In the genomic region with DNA sequence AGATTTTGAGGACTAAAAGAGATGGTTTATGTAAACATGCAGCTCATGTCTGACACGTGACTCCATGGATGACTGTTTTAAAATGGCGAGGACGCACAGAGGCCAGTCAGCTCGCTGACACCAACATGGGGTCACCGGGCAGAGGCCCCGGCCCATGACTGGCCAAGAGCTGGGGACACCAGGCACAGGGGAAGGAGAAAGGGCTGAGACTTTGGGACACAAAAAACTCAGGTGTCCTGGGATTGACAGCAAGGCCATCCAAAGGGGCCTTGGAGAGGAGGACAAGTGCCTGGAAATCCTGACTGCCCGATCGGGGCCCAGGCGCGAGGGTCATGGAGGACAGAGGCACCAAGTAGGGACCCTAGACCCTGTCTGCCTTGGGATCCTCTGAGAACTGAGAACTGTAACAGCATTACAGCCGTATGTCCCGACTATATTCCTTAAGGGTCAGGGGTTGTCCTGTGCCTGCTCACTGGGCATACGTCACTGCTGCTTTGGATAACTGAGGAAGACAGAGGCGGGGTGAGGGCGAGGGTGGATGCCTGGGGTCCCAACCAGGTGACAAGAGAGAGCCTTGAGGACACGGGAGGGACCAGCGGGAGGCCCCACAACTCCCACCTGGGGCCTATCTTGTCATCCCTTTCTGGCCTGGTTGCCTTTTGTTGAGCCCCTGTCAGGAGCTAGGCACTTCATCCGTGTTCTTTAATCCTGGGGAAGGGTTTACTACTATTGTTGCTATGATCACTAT, we compare ENCODE assay signal across 24 cellular contexts. TPM values are rescaled to one million over a fixed set of nuclear protein-coding genes. Genes with fewer than 3 reads are reported as not detected.
DNase-seq lines count a peak whose midpoint lies in the region; ATAC-seq and TF ChIP-seq lines count a peak whose summit lies in the region.
"Had no signal": no experiment of that assay in that cellular context is flagged by ENCODE, and none has a peak within 500 bp of the region (broad histone marks: within the 10 kb centered on the region; RNA-seq: fewer than 3 reads in every experiment).

No MANE protein-coding gene starts in this region.

- H3K4me3 ChIP-seq in left lung = no peak overlapping the region
- H3K4me3 ChIP-seq in stomach = no peak overlapping the region
- H3K4me3 ChIP-seq: gastroesophageal sphincter, left ventricle myocardium inferior, transverse colon had no signal

- no peaks in the 10 kb centered on the region for H3K9me3 Mint-ChIP-seq in activated CD4-positive, alpha-beta T cell treated with anti-CD3 and anti-CD28 coated beads, Interleukin-2, amount 10 ng/mL, durations not matched to agents 24 days and 14 days
- no peaks in the 10 kb centered on the region for H3K9me3 Mint-ChIP-seq in activated CD8-positive, alpha-beta T cell treated with anti-CD3 and anti-CD28 coated beads for 36 hours
- H3K9me3 Mint-ChIP-seq: stimulated activated memory B cell treated with anti-CD40 and anti-IgM and Interleukin-4, amounts not matched to agents 10 μg/mL and 1 μg/mL and 100 μg/mL, for 72 hours had no signal

- peak overlapping the region; percentile 54 for H3K27ac Mint-ChIP-seq in activated CD4-positive, alpha-beta T cell treated with anti-CD3 and anti-CD28 coated beads, Interleukin-2, amount 10 ng/mL, durations not matched to agents 24 days and 14 days
- peak overlapping the region; percentile 23 for H3K27ac Mint-ChIP-seq in activated CD8-positive, alpha-beta T cell treated with anti-CD3 and anti-CD28 coated beads for 36 hours
- H3K27ac Mint-ChIP-seq: stimulated activated memory B cell treated with anti-CD40 and anti-IgM and Interleukin-4, amounts not matched to agents 10 μg/mL and 1 μg/mL and 100 μg/mL, for 72 hours had no signal

- TF ChIP-seq POLR2A in stomach (IDR thresholded peaks at IDR 0.05) = no peak

- intact Hi-C loops in activated CD4-positive, alpha-beta T cell treated with anti-CD3 and anti-CD28 coated beads, Interleukin-2, amount 10 ng/mL, durations not matched to agents 24 days and 14 days (cut with micrococcal nuclease) = loop anchor here (10.0 kb wide), 1 partner anchor 266 kb away; a partner anchor contains a TSS
- intact Hi-C loops in activated CD8-positive, alpha-beta T cell treated with anti-CD3 and anti-CD28 coated beads for 36 hours (cut with micrococcal nuclease) = no loop called here
- intact Hi-C loops in left lung (cut with DNase I) = no loop called here
- intact Hi-C loops in stomach (cut with DNase I; ENCODE audit: low total_unique reads) = no loop called here

- CTCF ChIA-PET in activated CD8-positive, alpha-beta T cell treated with anti-CD3 and anti-CD28 coated beads for 36 hours (lab: Charles Lee) = interaction anchor here (0.7 to 1.2 kb wide), 2 partner anchors 35 to 399 kb away, joined by 3 to 5 read pairs; no protein-coding TSS in a partner anchor

- no peak for DNase-seq in activated CD4-positive, alpha-beta T cell treated with anti-CD3 and anti-CD28 coated beads, Interleukin-2, amount 10 ng/mL, durations not matched to agents 24 days and 14 days
- no peak for DNase-seq in activated CD4-positive, alpha-beta T cell treated with anti-CD3 and anti-CD28 coated beads for 4 hours
- DNase-seq in activated CD8-positive, alpha-beta T cell treated with anti-CD3 and anti-CD28 coated beads for 36 hours = no peak
- DNase-seq in left lung (no peak), stomach (peak; percentile 21), putamen (ENCODE audit: low spot score) (no peak)
- DNase-seq: 8988T; activated CD8-positive, alpha-beta memory T cell treated with anti-CD3 and anti-CD28 coated beads for 24 hours; activated naive CD4-positive, alpha-beta T cell treated with Interleukin-2 at 50 U/mL for 16 hours; C1 segment of cervical spinal cord; DMS79; erythroblast; left ventricle myocardium inferior; NCI-H1417; NCI-H2171 treated with DMSO at 0.1 percent for 48 hours; NCI-H748 treated with DMSO at 0.1 percent for 48 hours; stimulated activated CD4-positive, alpha-beta T cell treated with anti-CD3 and anti-CD28 coated beads, Interleukin-12 subunit alpha, Interleukin-12 subunit beta, amount 100 ng/mL, for 4 hours; transverse colon had no signal

- no peak for ATAC-seq in activated CD8-positive, alpha-beta T cell treated with anti-CD3 and anti-CD28 coated beads for 36 hours
- ATAC-seq in left lung (no peak), GM21786 (IDR thresholded peaks at IDR 0.05; ENCODE audit: unreplicated experiment) (no peak), GM21619 (IDR thresholded peaks at IDR 0.05; ENCODE audit: unreplicated experiment) (no peak)
- ATAC-seq: gastroesophageal sphincter; stimulated activated memory B cell treated with anti-CD40 and anti-IgM and Interleukin-4, amounts not matched to agents 10 μg/mL and 1 μg/mL and 100 μg/mL, for 72 hours had no signal

- H3K4me1 Mint-ChIP-seq in activated CD4-positive, alpha-beta T cell treated with anti-CD3 and anti-CD28 coated beads, Interleukin-2, amount 10 ng/mL, durations not matched to agents 24 days and 14 days = peaks cover 48% of the 10 kb centered on the region
- H3K4me1 Mint-ChIP-seq in activated CD8-positive, alpha-beta T cell treated with anti-CD3 and anti-CD28 coated beads for 36 hours (ENCODE audit: low read depth) = peaks cover 57% of the 10 kb centered on the region

- H3K27ac ChIP-seq in left lung (peak overlapping the region; percentile 10 to 96), stomach (no peak overlapping the region)
- H3K27ac ChIP-seq: gastroesophageal sphincter, VCaP had no signal

- peaks cover 55% of the 10 kb centered on the region for H3K36me3 Mint-ChIP-seq in activated CD4-positive, alpha-beta T cell treated with anti-CD3 and anti-CD28 coated beads, Interleukin-2, amount 10 ng/mL, durations not matched to agents 24 days and 14 days (ENCODE audit: low read depth)
- peaks cover 37% of the 10 kb centered on the region for H3K36me3 Mint-ChIP-seq in activated CD8-positive, alpha-beta T cell treated with anti-CD3 and anti-CD28 coated beads for 36 hours (ENCODE audit: low read depth)

- WGBS in stomach, 5 donors = 79 to 89% (median 88%) methylated on average over 18 of the region's 18 CpGs

- POLR2A ChIA-PET in activated CD8-positive, alpha-beta T cell treated with anti-CD3 and anti-CD28 coated beads for 36 hours (lab: Charles Lee) = interaction anchor here (2.6 kb wide), 1 partner anchor 11 kb away, joined by 14 read pairs; no protein-coding TSS in a partner anchor

- H3K27me3 ChIP-seq in left lung (no peaks in the 10 kb centered on the region), stomach (no peaks in the 10 kb centered on the region)
- H3K27me3 ChIP-seq: transverse colon had no signal

- TF ChIP-seq CTCF in activated CD8-positive, alpha-beta T cell treated with anti-CD3 and anti-CD28 coated beads for 36 hours (IDR thresholded peaks at IDR 0.05) = no peak
- TF ChIP-seq CTCF in left lung (IDR thresholded peaks at IDR 0.05) (no peak), stomach (IDR thresholded peaks at IDR 0.05) (no peak)

- no peak overlapping the region for H3K4me3 Mint-ChIP-seq in activated CD4-positive, alpha-beta T cell treated with anti-CD3 and anti-CD28 coated beads, Interleukin-2, amount 10 ng/mL, durations not matched to agents 24 days and 14 days
- H3K4me3 Mint-ChIP-seq in activated CD8-positive, alpha-beta T cell treated with anti-CD3 and anti-CD28 coated beads for 36 hours = no peak overlapping the region

- H3K27me3 Mint-ChIP-seq in activated CD4-positive, alpha-beta T cell treated with anti-CD3 and anti-CD28 coated beads, Interleukin-2, amount 10 ng/mL, durations not matched to agents 24 days and 14 days = no peaks in the 10 kb centered on the region
- no peaks in the 10 kb centered on the region for H3K27me3 Mint-ChIP-seq in activated CD8-positive, alpha-beta T cell treated with anti-CD3 and anti-CD28 coated beads for 36 hours
- H3K27me3 Mint-ChIP-seq: stimulated activated memory B cell treated with anti-CD40 and anti-IgM and Interleukin-4, amounts not matched to agents 10 μg/mL and 1 μg/mL and 100 μg/mL, for 72 hours had no signal

- H3K9me3 ChIP-seq in left lung (no peaks in the 10 kb centered on the region), stomach (no peaks in the 10 kb centered on the region)
- H3K9me3 ChIP-seq: gastroesophageal sphincter, left ventricle myocardium inferior, transverse colon had no signal

- peaks cover 1 to 78% of the 10 kb centered on the region in 2 donors for H3K4me1 ChIP-seq in left lung
- peaks cover 0 to 45% (median 0%) of the 10 kb centered on the region in 4 donors for H3K4me1 ChIP-seq in stomach
- H3K4me1 ChIP-seq: gastroesophageal sphincter had no signal

- no peak for TF ChIP-seq EP300 in stomach (IDR thresholded peaks at IDR 0.05)

- H3K36me3 ChIP-seq in left lung = no peaks in the 10 kb centered on the region
- H3K36me3 ChIP-seq in stomach = no peaks in the 10 kb centered on the region
- H3K36me3 ChIP-seq: gastroesophageal sphincter, left ventricle myocardium inferior, transverse colon had no signal

RNA-seq across cellular contexts. Expression of a gene that starts 28.6 kb away (rescaled TPM):
- total RNA-seq in activated CD4-positive, alpha-beta T cell treated with anti-CD3 and anti-CD28 coated beads, Interleukin-2, amount 10 ng/mL, durations not matched to agents 24 days and 14 days = 43.6 and 45.8 TPM in 2 replicates
- total RNA-seq in activated CD8-positive, alpha-beta T cell treated with anti-CD3 and anti-CD28 coated beads for 36 hours = 10 to 100 TPM; 38.6 to 40.2 TPM
- 10 to 100 TPM; 15.3 to 40.5 TPM for total RNA-seq in left lung
- total RNA-seq in stomach = 100 to 1,000 TPM in 1 of 5 donors, 10 to 100 TPM in 2, 1 to 10 TPM in 2; 8.1 to 564 (median 11.2) TPM
- 1 to 10 TPM; 3.7 to 5.2 (median 4.7) TPM for polyA plus RNA-seq in stomach

RNA-seq across cellular contexts. Expression of a gene that starts 56.3 kb away (rescaled TPM):
- total RNA-seq in activated CD4-positive, alpha-beta T cell treated with anti-CD3 and anti-CD28 coated beads, Interleukin-2, amount 10 ng/mL, durations not matched to agents 24 days and 14 days = not detected in 2 replicates
- total RNA-seq in activated CD8-positive, alpha-beta T cell treated with anti-CD3 and anti-CD28 coated beads for 36 hours = not detected
- total RNA-seq in left lung (not detected), stomach (not detected)
- polyA plus RNA-seq in stomach = not detected
- total RNA-seq: gastroesophageal sphincter, HT-29, left ventricle myocardium inferior had no signal

Comparison
In these comparisons a context has a peak if more than half of its experiments do, and no peak if none do; other contexts are left out.
1. H3K27ac ChIP-seq: peak in left lung (2 of 2); none in stomach (0 of 5).